14 cellular contexts compared by ENCODE assay signal in genomic region chrX:24190500-24191156, GRCh38. TPM values are rescaled to one million over a fixed set of nuclear protein-coding genes. Genes with fewer than 3 reads are reported as not detected.
A peak's percentile ranks its signal among the peaks of the same experiment; 100 is the strongest.
DNase-seq lines count a peak whose midpoint lies in the region; ATAC-seq and TF ChIP-seq lines count a peak whose summit lies in the region.
"Had no signal": no experiment of that assay in that cellular context is flagged by ENCODE, and none has a peak within 500 bp of the region (broad histone marks: within the 10 kb centered on the region; RNA-seq: fewer than 3 reads in every experiment).

No MANE protein-coding gene starts in this region.

- H3K36me3 ChIP-seq in CD4-positive, CD25-positive, alpha-beta regulatory T cell (ENCODE audit: control insufficient read depth, insufficient read depth, low read length): peaks cover 4% of the 10 kb centered on the region
- H3K36me3 ChIP-seq in HUES48 (ENCODE audit: control insufficient read depth, insufficient read depth, low read length) (peaks cover 14% of the 10 kb centered on the region; the same call in 1 of the 2 replicates), endodermal cell (ENCODE audit: control insufficient read depth, insufficient read depth, low read length) (peaks cover 10% of the 10 kb centered on the region)

- no peak for ATAC-seq in CD4-positive, CD25-positive, alpha-beta regulatory T cell (ENCODE audit: low read depth in 2 of 2)
- ATAC-seq in naive thymus-derived CD8-positive, alpha-beta T cell: no peak
- ATAC-seq in GM18520 (IDR thresholded peaks at IDR 0.05; ENCODE audit: unreplicated experiment) (no peak), HG02763 (IDR thresholded peaks at IDR 0.05; ENCODE audit: unreplicated experiment) (no peak), GM19023 (IDR thresholded peaks at IDR 0.05; ENCODE audit: unreplicated experiment) (no peak)

- POLR2A ChIA-PET in naive thymus-derived CD8-positive, alpha-beta T cell (lab: Charles Lee): no interaction called here

- no peaks in the 10 kb centered on the region for H3K9me3 ChIP-seq in CD4-positive, CD25-positive, alpha-beta regulatory T cell (ENCODE audit: control insufficient read depth in 2 of 2, low read length in 2 of 2)
- H3K9me3 ChIP-seq in HUES48 (ENCODE audit: control insufficient read depth, insufficient read depth, low read length) (no peaks in the 10 kb centered on the region), endodermal cell (ENCODE audit: control insufficient read depth, low read length) (no peaks in the 10 kb centered on the region)

- no peak for DNase-seq in CD4-positive, CD25-positive, alpha-beta regulatory T cell
- DNase-seq in endodermal cell (no peak), GM19238 (ENCODE audit: insufficient read length, low spot score) (no peak)
- no peak for DNase-seq in naive thymus-derived CD8-positive, alpha-beta T cell
- DNase-seq: activated CD4-positive, alpha-beta T cell treated with anti-CD3 and anti-CD28 coated beads for 48 hours; DMS79; midbrain; NCI-H1048 had no signal

- H3K4me3 ChIP-seq in CD4-positive, CD25-positive, alpha-beta regulatory T cell (ENCODE audit: low read depth, low read length): no peak overlapping the region
- H3K4me3 ChIP-seq in HUES48 (ENCODE audit: low read depth, low read length) (no peak overlapping the region), endodermal cell (ENCODE audit: low read length) (no peak overlapping the region)
- H3K4me3 ChIP-seq: SK-N-MC, skin epidermis had no signal

- H3K9ac ChIP-seq in HUES48 (ENCODE audit: low read depth, low read length) (no peak overlapping the region), endodermal cell (ENCODE audit: extremely low read depth, low read length, poor library complexity, severe bottlenecking) (no peak overlapping the region)

- WGBS in endodermal cell (ENCODE audit: insufficient coverage in 1 of 2, insufficient read length in 1 of 2), 2 experiments: 95% methylated on average over 2 of the region's 2 CpGs; no CpG with 5 or more reads in 1 of the 2 experiments

- H3K27me3 Mint-ChIP-seq in CD4-positive, CD25-positive, alpha-beta regulatory T cell: no peaks in the 10 kb centered on the region
- H3K27me3 Mint-ChIP-seq in endodermal cell (ENCODE audit: insufficient read depth): no peaks in the 10 kb centered on the region
- H3K27me3 Mint-ChIP-seq in naive thymus-derived CD8-positive, alpha-beta T cell: no peaks in the 10 kb centered on the region

- no peak overlapping the region for H3K27ac ChIP-seq in CD4-positive, CD25-positive, alpha-beta regulatory T cell (ENCODE audit: insufficient read depth, low read length, poor library complexity, severe bottlenecking)
- H3K27ac ChIP-seq in HUES48 (ENCODE audit: low read depth, low read length) (peak overlapping the region; percentile 15), endodermal cell (ENCODE audit: low read depth, low read length) (no peak overlapping the region)
- H3K27ac ChIP-seq: SK-N-MC had no signal

- H3K9me3 Mint-ChIP-seq in CD4-positive, CD25-positive, alpha-beta regulatory T cell: no peaks in the 10 kb centered on the region
- H3K9me3 Mint-ChIP-seq in endodermal cell: no peaks in the 10 kb centered on the region
- no peaks in the 10 kb centered on the region for H3K9me3 Mint-ChIP-seq in naive thymus-derived CD8-positive, alpha-beta T cell

- peak overlapping the region; percentile 7 to 82 (median 78) for H3K27ac Mint-ChIP-seq in CD4-positive, CD25-positive, alpha-beta regulatory T cell
- H3K27ac Mint-ChIP-seq in endodermal cell: peak overlapping the region; percentile 58
- H3K27ac Mint-ChIP-seq in naive thymus-derived CD8-positive, alpha-beta T cell: peak overlapping the region in 9 of 10 donors; percentile 12 to 71 (median 31)

- peaks cover 24% of the 10 kb centered on the region for H3K4me1 ChIP-seq in CD4-positive, CD25-positive, alpha-beta regulatory T cell (ENCODE audit: control insufficient read depth, insufficient read depth, low read length, poor library complexity, severe bottlenecking)
- H3K4me1 ChIP-seq in HUES48 (ENCODE audit: control insufficient read depth, insufficient read depth, low read length) (no peaks in the 10 kb centered on the region), endodermal cell (ENCODE audit: control insufficient read depth, insufficient read depth, low read length) (no peaks in the 10 kb centered on the region)

- no peaks in the 10 kb centered on the region for H3K27me3 ChIP-seq in CD4-positive, CD25-positive, alpha-beta regulatory T cell (ENCODE audit: control insufficient read depth, insufficient read depth, low read length)
- H3K27me3 ChIP-seq in HUES48 (ENCODE audit: control insufficient read depth, insufficient read depth, low read length) (no peaks in the 10 kb centered on the region), endodermal cell (ENCODE audit: control insufficient read depth, insufficient read depth, low read length, poor library complexity, severe bottlenecking) (no peaks in the 10 kb centered on the region)

- H3K36me3 Mint-ChIP-seq in CD4-positive, CD25-positive, alpha-beta regulatory T cell: peaks cover 48% of the 10 kb centered on the region
- H3K36me3 Mint-ChIP-seq in endodermal cell (ENCODE audit: low read depth): peaks cover 33% of the 10 kb centered on the region
- peaks cover 7 to 43% (median 7%) of the 10 kb centered on the region in 3 donors for H3K36me3 Mint-ChIP-seq in naive thymus-derived CD8-positive, alpha-beta T cell

- TF ChIP-seq CTCF in endodermal cell (conservative IDR thresholded peaks at IDR 0.05): no peak

- H3K4me1 Mint-ChIP-seq in CD4-positive, CD25-positive, alpha-beta regulatory T cell: peaks cover 33 to 84% (median 41%) of the 10 kb centered on the region in 4 donors
- H3K4me1 Mint-ChIP-seq in endodermal cell: peaks cover 31% of the 10 kb centered on the region
- peaks cover 13 to 64% (median 58%) of the 10 kb centered on the region in 4 donors for H3K4me1 Mint-ChIP-seq in naive thymus-derived CD8-positive, alpha-beta T cell

- H3K4me3 Mint-ChIP-seq in CD4-positive, CD25-positive, alpha-beta regulatory T cell: peak overlapping the region in 2 of 4 donors; percentile 1 to 10
- no peak overlapping the region for H3K4me3 Mint-ChIP-seq in endodermal cell
- H3K4me3 Mint-ChIP-seq in naive thymus-derived CD8-positive, alpha-beta T cell: peak overlapping the region in 1 of 10 donors; percentile 5

RNA-seq across cellular contexts. Expression of gene ZFX, which starts 41.1 kb away (rescaled TPM):
- 104 TPM for total RNA-seq in CD4-positive, CD25-positive, alpha-beta regulatory T cell
- polyA plus RNA-seq in CD4-positive, CD25-positive, alpha-beta regulatory T cell: 10 to 100 TPM; 20.4 to 41.6 (median 38.8) TPM
- total RNA-seq in endodermal cell: 10 to 100 TPM; 20.3 to 51.0 TPM
- polyA plus RNA-seq in endodermal cell (2013, experiment 1 of 2): 13.0 TPM
- polyA plus RNA-seq in endodermal cell (2013, experiment 2 of 2): 14.6 TPM
- total RNA-seq in naive thymus-derived CD8-positive, alpha-beta T cell: 10 to 100 TPM; 71.1 to 75.1 TPM
- 10 to 100 TPM; 30.3 to 32.4 (median 30.4) TPM for polyA plus RNA-seq in naive thymus-derived CD8-positive, alpha-beta T cell
